In genomic region chr21:15124731-15125130, GRCh38 we compare ENCODE assay signal across 26 cellular contexts.
"Had no signal": no experiment of that assay in that cellular context is flagged by ENCODE, and none has a peak within 500 bp of the region (broad histone marks: within the 10 kb centered on the region; RNA-seq: fewer than 3 reads in every experiment).

No MANE protein-coding gene starts in this region.

- FAIRE-seq: urothelium cell line had no signal

- H3K27ac ChIP-seq: stomach, suprapubic skin, testis, thoracic aorta, thyroid gland, tibial artery, tibial nerve, transverse colon, upper lobe of left lung, upper lobe of right lung, uterus, vagina had no signal

- DNase-seq: stimulated activated CD4-positive, alpha-beta T cell treated with anti-CD3 and anti-CD28 coated beads, Interleukin-2, amount 100 ng/mL, for 48 hours; stimulated activated CD4-positive, alpha-beta T cell treated with anti-CD3 and anti-CD28 coated beads, Interleukin-4, amount 100 ng/mL, for 1 hour; stimulated activated CD4-positive, alpha-beta T cell treated with anti-CD3 and anti-CD28 coated beads, Interleukin-4, amount 100 ng/mL, for 24 hours; stimulated activated CD4-positive, alpha-beta T cell treated with anti-CD3 and anti-CD28 coated beads, Interleukin-4, amount 100 ng/mL, for 4 hours; stimulated activated CD8-positive, alpha-beta memory T cell treated with anti-CD3 and anti-CD28 coated beads, Interleukin-4, amount 100 ng/mL, for 48 hours; stimulated activated naive B cell treated with anti-CD40 and anti-IgM and Interleukin-4, amounts not matched to agents 10 μg/mL and 1 μg/mL and 100 μg/mL, for 72 hours; stimulated activated naive CD4-positive, alpha-beta T cell; stimulated activated naive CD4-positive, alpha-beta T cell treated with Interleukin-2 at 50 U/mL for 16 hours; stimulated activated naive CD8-positive, alpha-beta T cell treated with anti-CD3 and anti-CD28 coated beads, Interleukin-15, amount 100 ng/mL, for 72 hours; stimulated activated naive CD8-positive, alpha-beta T cell treated with anti-CD3 and anti-CD28 coated beads, Interleukin-15, Interleukin-2, amounts not matched to agents 100 U/mL and 50 U/mL, for 24 hours; stomach; substantia nigra; testis; thyroid gland; tibial artery; transverse colon; upper lobe of left lung; upper lobe of right lung; uterus had no signal

- ATAC-seq: stimulated activated effector memory CD8-positive, alpha-beta T cell treated with anti-CD3 and anti-CD28 coated beads, Interleukin-12 subunit alpha, Interleukin-12 subunit beta, amount 100 ng/mL, for 72 hours; stimulated activated memory B cell treated with anti-CD40 and anti-IgM and Interleukin-4, amounts not matched to agents 10 μg/mL and 1 μg/mL and 100 μg/mL, for 72 hours; stimulated activated naive B cell treated with anti-CD40 and anti-IgM and Interleukin-4, amounts not matched to agents 10 μg/mL and 1 μg/mL and 100 μg/mL, for 72 hours; stimulated activated naive CD8-positive, alpha-beta T cell treated with anti-CD3 and anti-CD28 coated beads, Interleukin-15, amount 100 ng/mL, for 72 hours; stimulated activated naive CD8-positive, alpha-beta T cell treated with anti-CD3 and anti-CD28 coated beads, Interleukin-15, Interleukin-2, amounts not matched to agents 100 U/mL and 50 U/mL, for 24 hours; upper lobe of right lung had no signal

- H3K36me3 ChIP-seq: stomach, suprapubic skin, thoracic aorta, thyroid gland, tibial artery, tibial nerve, transverse colon, upper lobe of left lung, upper lobe of right lung, uterus, vagina had no signal

- H3K9me3 ChIP-seq: stomach, suprapubic skin, testis, thoracic aorta, thyroid gland, tibial artery, tibial nerve, transverse colon, upper lobe of left lung, upper lobe of right lung, uterus, vagina had no signal

- H3K4me3 ChIP-seq: stomach, suprapubic skin, testis, thoracic aorta, thyroid gland, tibial artery, tibial nerve, transverse colon, upper lobe of left lung, upper lobe of right lung, uterus, vagina had no signal

- H3K27me3 ChIP-seq: stomach, suprapubic skin, testis, thyroid gland, tibial artery, tibial nerve, transverse colon, upper lobe of left lung, upper lobe of right lung, uterus, vagina had no signal

- H3K4me1 ChIP-seq: upper lobe of right lung had no signal
